Comparison of ENCODE assay signal across 1 cellular context in genomic region chr13:44058067-44058466, GRCh38.
TF ChIP-seq lines count a peak whose summit lies in the region.

No MANE protein-coding gene starts in this region.

TF ChIP-seq in K562, 482 proteins besides CTCF, POLR2A, EP300 and RAD21 (continued from another document):
- TF ChIP-seq ZNF316 (IDR thresholded peaks at IDR 0.05): 0 out of 2 replicates have a peak, but pooled peaks have one; percentile 10
- TF ChIP-seq TFE3 (CRISPR knock-in tag; IDR thresholded peaks at IDR 0.05): no peak
